ENCODE assay signal across 24 cellular contexts in the genomic region with DNA sequence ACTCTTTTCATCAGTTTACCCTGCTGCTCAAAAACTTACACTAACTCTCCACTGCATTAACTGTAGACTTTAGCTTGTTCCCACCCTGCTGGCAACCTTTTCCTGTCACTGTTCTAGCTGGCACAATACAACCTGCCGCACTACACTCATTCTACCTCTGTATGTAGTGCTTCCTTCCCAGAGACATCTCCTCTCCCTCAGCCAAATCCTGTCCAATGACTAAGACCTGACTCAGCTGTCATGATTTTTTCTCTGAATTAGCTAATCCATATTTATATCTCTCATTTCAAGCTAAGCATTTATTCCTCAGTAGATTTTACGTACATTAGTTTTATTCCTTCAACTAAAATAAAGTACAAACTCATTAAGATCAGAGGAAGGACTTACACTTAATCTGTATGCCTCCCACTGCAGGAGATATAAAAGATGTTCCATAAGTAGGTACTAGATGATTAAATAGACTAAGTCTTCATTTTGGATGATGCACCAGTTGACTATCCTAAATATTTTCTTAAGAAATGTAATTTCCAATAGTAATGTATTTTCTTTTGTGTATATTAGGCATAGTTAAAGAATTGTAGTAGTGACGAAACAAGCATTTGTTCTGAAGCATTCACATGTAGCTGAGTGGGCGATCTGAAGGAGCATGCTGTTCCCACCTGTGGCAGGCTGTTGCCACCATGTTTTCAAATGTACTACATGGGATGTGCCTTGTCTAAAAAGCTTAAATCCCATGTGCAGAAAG.
DNase-seq lines count a peak whose midpoint lies in the region; ATAC-seq, FAIRE-seq and TF ChIP-seq lines count a peak whose summit lies in the region.
"Had no signal": no experiment of that assay in that cellular context is flagged by ENCODE, and none has a peak within 500 bp of the region (broad histone marks: within the 10 kb centered on the region; RNA-seq: fewer than 3 reads in every experiment).

No MANE protein-coding gene starts in this region.

- H3K4me3 Mint-ChIP-seq in natural killer cell: no peak overlapping the region
- H3K4me3 Mint-ChIP-seq: activated CD4-positive, alpha-beta T cell treated with anti-CD3 and anti-CD28 coated beads, Interleukin-2, amount 10 ng/mL, durations not matched to agents 7 days and 5 days; activated naive CD4-positive, alpha-beta T cell treated with anti-CD3 and anti-CD28 coated beads for 36 hours; dendritic cell treated with granulocyte-macrophage colony-stimulating factor and Interleukin-4, amounts not matched to agents 40 ng/mL and 50 ng/mL, for 4 days; nephron progenitor cell had no signal

- DNase-seq in EL: peak; percentile 60
- DNase-seq in LHCN-M2 (ENCODE audit: low read depth): peak; percentile 62
- DNase-seq in bronchial epithelial cell (ENCODE audit: low read depth): peak; percentile 76
- DNase-seq in myocyte (ENCODE audit: low read depth): peak; percentile 47
- no peak for DNase-seq in stimulated activated CD4-positive, alpha-beta T cell treated with anti-CD3 and anti-CD28 coated beads, Interleukin-12 subunit alpha, Interleukin-12 subunit beta, amount 100 ng/mL, for 4 hours
- DNase-seq in natural killer cell: no peak
- DNase-seq in SKM-1 (lab: John Stamatoyannopoulos, UW; ENCODE audit: unreplicated experiment): no peak
- no peak for DNase-seq in COR-L47 (lab: John Stamatoyannopoulos, UW)
- DNase-seq: activated CD4-positive, alpha-beta T cell treated with anti-CD3 and anti-CD28 coated beads, Interleukin-2, amount 10 ng/mL, durations not matched to agents 7 days and 5 days; activated naive CD4-positive, alpha-beta T cell treated with anti-CD3 and anti-CD28 coated beads for 36 hours; body of pancreas; erythroblast; heart left ventricle; mesenchymal stem cell; NCI-H187; NCI-H510A treated with DMSO at 0.1 percent for 48 hours; nephron progenitor cell; OCI-M1; stimulated activated naive B cell treated with anti-CD40 and anti-IgM and Interleukin-4, amounts not matched to agents 10 μg/mL and 1 μg/mL and 100 μg/mL, for 72 hours; transverse colon had no signal

- no peak for ATAC-seq in natural killer cell
- ATAC-seq: body of pancreas; heart left ventricle; stimulated activated naive B cell treated with anti-CD40 and anti-IgM and Interleukin-4, amounts not matched to agents 10 μg/mL and 1 μg/mL and 100 μg/mL, for 72 hours had no signal

- H3K36me3 Mint-ChIP-seq in natural killer cell: peaks cover 5% of the 10 kb centered on the region

- no peaks in the 10 kb centered on the region for H3K36me3 ChIP-seq in bronchial epithelial cell (ENCODE audit: control insufficient read depth, insufficient read depth, low read length)
- H3K36me3 ChIP-seq: BLaER1 treated with 17β-estradiol and CSF1 and Interleukin-3, amounts not matched to agents 10 nM and 100 nM; heart left ventricle; transverse colon had no signal

- no peaks in the 10 kb centered on the region for H3K27me3 Mint-ChIP-seq in natural killer cell (ENCODE audit: low read depth in 2 of 2)
- H3K27me3 Mint-ChIP-seq: dendritic cell treated with granulocyte-macrophage colony-stimulating factor and Interleukin-4, amounts not matched to agents 40 ng/mL and 50 ng/mL, for 4 days; stimulated activated naive B cell treated with anti-CD40 and anti-IgM and Interleukin-4, amounts not matched to agents 10 μg/mL and 1 μg/mL and 100 μg/mL, for 72 hours had no signal

- TF ChIP-seq CTCF in bronchial epithelial cell (IDR thresholded peaks at IDR 0.05; ENCODE audit: insufficient read depth, low read length, severe bottlenecking) (no peak), natural killer cell (IDR thresholded peaks at IDR 0.05) (no peak)

- no peak for FAIRE-seq in bronchial epithelial cell (lab: Jason Lieb, UNC)
- FAIRE-seq: islet of Langerhans had no signal

- intact Hi-C loops in natural killer cell (cut with micrococcal nuclease): no loop called here

- H3K4me3 ChIP-seq in bronchial epithelial cell (ENCODE audit: low read depth, low read length): no peak overlapping the region
- H3K4me3 ChIP-seq: BLaER1 treated with 17β-estradiol and CSF1 and Interleukin-3, amounts not matched to agents 10 nM and 100 nM; body of pancreas; heart left ventricle; SK-N-MC; transverse colon had no signal

- H3K4me1 Mint-ChIP-seq in natural killer cell: peaks cover 12 to 17% of the 10 kb centered on the region in 2 donors

- no peaks in the 10 kb centered on the region for H3K9me3 Mint-ChIP-seq in natural killer cell
- H3K9me3 Mint-ChIP-seq: activated CD4-positive, alpha-beta T cell treated with anti-CD3 and anti-CD28 coated beads, Interleukin-2, amount 10 ng/mL, durations not matched to agents 7 days and 5 days; activated naive CD4-positive, alpha-beta T cell treated with anti-CD3 and anti-CD28 coated beads for 36 hours; dendritic cell treated with granulocyte-macrophage colony-stimulating factor and Interleukin-4, amounts not matched to agents 40 ng/mL and 50 ng/mL, for 4 days; nephron progenitor cell; stimulated activated naive B cell treated with anti-CD40 and anti-IgM and Interleukin-4, amounts not matched to agents 10 μg/mL and 1 μg/mL and 100 μg/mL, for 72 hours had no signal

- no peak overlapping the region for H3K27ac Mint-ChIP-seq in natural killer cell
- H3K27ac Mint-ChIP-seq: activated CD4-positive, alpha-beta T cell treated with anti-CD3 and anti-CD28 coated beads, Interleukin-2, amount 10 ng/mL, durations not matched to agents 7 days and 5 days; activated naive CD4-positive, alpha-beta T cell treated with anti-CD3 and anti-CD28 coated beads for 36 hours; dendritic cell treated with granulocyte-macrophage colony-stimulating factor and Interleukin-4, amounts not matched to agents 40 ng/mL and 50 ng/mL, for 4 days; nephron progenitor cell had no signal

- no peaks in the 10 kb centered on the region for H3K27me3 ChIP-seq in bronchial epithelial cell (ENCODE audit: control insufficient read depth, insufficient read depth, low read length)
- H3K27me3 ChIP-seq: body of pancreas, transverse colon had no signal

Comparison
In these comparisons a context has a peak if more than half of its experiments do, and no peak if none do; other contexts are left out.
1. DNase-seq: peak in EL (single experiment), LHCN-M2 (single experiment), bronchial epithelial cell (single experiment) and myocyte (single experiment); none in stimulated activated CD4-positive, alpha-beta T cell treated with anti-CD3 and anti-CD28 coated beads, Interleukin-12 subunit alpha, Interleukin-12 subunit beta, amount 100 ng/mL, for 4 hours (single experiment), natural killer cell (single experiment), SKM-1 (single experiment) and COR-L47 (single experiment).